In the genomic region with DNA sequence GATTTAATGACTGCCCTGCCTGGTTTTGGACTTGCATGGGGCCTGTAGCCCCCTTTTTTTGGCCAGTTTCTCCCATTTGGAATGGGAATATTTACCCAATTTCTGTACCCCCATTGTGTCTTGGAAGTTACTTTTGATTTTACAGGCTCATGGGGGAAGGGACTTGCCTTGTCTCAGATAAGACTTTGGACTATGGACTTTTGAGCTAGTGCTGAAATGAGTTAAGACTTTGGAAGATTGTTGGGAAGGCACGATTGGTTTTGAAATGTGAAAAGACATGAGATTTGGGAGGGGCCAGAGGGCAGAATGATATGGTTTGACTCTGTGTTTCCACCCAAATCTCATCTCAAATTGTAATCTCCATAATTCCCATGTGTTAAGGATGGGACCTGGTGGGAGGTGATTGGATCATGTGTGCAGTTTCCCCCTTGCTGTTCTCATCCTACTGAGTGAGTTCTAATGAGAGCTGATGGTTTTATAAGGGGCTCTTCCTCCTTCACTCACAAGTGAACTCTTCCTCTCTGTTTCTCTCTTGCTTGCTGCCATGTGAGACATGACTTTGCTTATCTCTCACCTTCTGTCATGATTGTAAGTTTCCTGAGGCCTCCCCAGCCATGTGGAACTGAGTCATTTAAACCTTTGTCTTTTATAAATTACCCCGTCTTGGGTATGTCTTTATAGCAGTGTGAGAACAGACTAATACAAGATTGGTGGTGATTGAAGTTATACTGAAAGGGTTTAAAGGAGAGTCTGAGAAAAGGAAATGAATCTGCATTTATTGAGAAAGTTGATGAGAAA, we compare ENCODE assay signal across 5 cellular contexts. TPM values are rescaled to one million over a fixed set of nuclear protein-coding genes. Genes with fewer than 3 reads are reported as not detected.
"Had no signal": no experiment of that assay in that cellular context is flagged by ENCODE, and none has a peak within 500 bp of the region (broad histone marks: within the 10 kb centered on the region; RNA-seq: fewer than 3 reads in every experiment).

No MANE protein-coding gene starts in this region.

RNA-seq across cellular contexts. Expression of gene UGT1A1, which starts 8.7 kb away (rescaled TPM):
- total RNA-seq: M059J, Right ventricle myocardium superior, SJSA1 had no signal
- polyA plus RNA-seq: SK-N-SH had no signal

RNA-seq across cellular contexts. Expression of gene UGT1A3, which starts 22.6 kb away (rescaled TPM):
- total RNA-seq: M059J, PC-3, Right ventricle myocardium superior, SJSA1 had no signal
- polyA plus RNA-seq: SK-N-SH had no signal

RNA-seq across cellular contexts. Expression of gene MROH2A, which starts 26.7 kb away (rescaled TPM):
- total RNA-seq: M059J, PC-3, Right ventricle myocardium superior, SJSA1 had no signal

RNA-seq across cellular contexts. Expression of gene UGT1A4, which starts 32.9 kb away (rescaled TPM):
- total RNA-seq: M059J, PC-3, Right ventricle myocardium superior, SJSA1 had no signal
- polyA plus RNA-seq: SK-N-SH had no signal

RNA-seq across cellular contexts. Expression of gene UGT1A5, which starts 38.7 kb away (rescaled TPM):
- total RNA-seq: M059J, PC-3, Right ventricle myocardium superior, SJSA1 had no signal
- polyA plus RNA-seq: SK-N-SH had no signal
